25 cellular contexts compared by ENCODE assay signal in genomic region chr1:32744063-32744410, GRCh38. TPM values are rescaled to one million over a fixed set of nuclear protein-coding genes. Genes with fewer than 3 reads are reported as not detected.
DNase-seq lines count a peak whose midpoint lies in the region; ATAC-seq, FAIRE-seq and TF ChIP-seq lines count a peak whose summit lies in the region.
"Had no signal": no experiment of that assay in that cellular context is flagged by ENCODE, and none has a peak within 500 bp of the region (broad histone marks: within the 10 kb centered on the region; RNA-seq: fewer than 3 reads in every experiment).

No MANE protein-coding gene starts in this region.

- no peaks in the 10 kb centered on the region for H3K9me3 ChIP-seq in muscle layer of duodenum (ENCODE audit: control insufficient read depth in 1 of 2, low read length in 2 of 2)
- H3K9me3 ChIP-seq: BLaER1, left lung, psoas muscle, thoracic aorta had no signal

- H3K4me3 ChIP-seq in muscle layer of duodenum (ENCODE audit: low read depth in 1 of 2, low read length in 2 of 2) = peak overlapping the region in 1 of 2 donors; percentile 61
- H3K4me3 ChIP-seq: BLaER1, GM12878, psoas muscle, thoracic aorta had no signal

- no peak for ATAC-seq in natural killer cell
- no peak for ATAC-seq in natural killer cell treated with Interleukin-12 subunit alpha and Interleukin-12 subunit beta and Interleukin-15 and Interleukin-18, amount 100 ng/mL, for 72 hours
- ATAC-seq in left colon = no peak
- ATAC-seq: effector memory CD8-positive, alpha-beta T cell; GM12878 had no signal

- H3K9me3 Mint-ChIP-seq in natural killer cell = no peaks in the 10 kb centered on the region
- no peaks in the 10 kb centered on the region for H3K9me3 Mint-ChIP-seq in natural killer cell treated with Interleukin-12 subunit alpha and Interleukin-12 subunit beta and Interleukin-15 and Interleukin-18, amount 100 ng/mL, for 72 hours
- H3K9me3 Mint-ChIP-seq: activated CD4-positive, alpha-beta T cell treated with anti-CD3 and anti-CD28 coated beads, Interleukin-2, amount 10 ng/mL, durations not matched to agents 24 days and 14 days; effector memory CD8-positive, alpha-beta T cell had no signal

- no peak for TF ChIP-seq CTCF in natural killer cell (IDR thresholded peaks at IDR 0.05)

- peaks cover 0 to 3% of the 10 kb centered on the region in 2 donors for H3K27me3 Mint-ChIP-seq in natural killer cell (ENCODE audit: low read depth in 2 of 2)
- no peaks in the 10 kb centered on the region for H3K27me3 Mint-ChIP-seq in natural killer cell treated with Interleukin-12 subunit alpha and Interleukin-12 subunit beta and Interleukin-15 and Interleukin-18, amount 100 ng/mL, for 72 hours

- intact Hi-C loops in natural killer cell (cut with micrococcal nuclease) = no loop called here
- intact Hi-C loops in left colon (cut with DNase I, micrococcal nuclease) = no loop called here

- H3K27me3 ChIP-seq in muscle layer of duodenum (ENCODE audit: low read depth, low read length) = no peaks in the 10 kb centered on the region

- FAIRE-seq in frontal cortex (lab: Jason Lieb, UNC) = no peak
- FAIRE-seq: A204.1, GM12878, RCC 7860 had no signal

- no peaks in the 10 kb centered on the region for H3K4me1 Mint-ChIP-seq in natural killer cell
- no peaks in the 10 kb centered on the region for H3K4me1 Mint-ChIP-seq in natural killer cell treated with Interleukin-12 subunit alpha and Interleukin-12 subunit beta and Interleukin-15 and Interleukin-18, amount 100 ng/mL, for 72 hours (ENCODE audit: low read depth in 2 of 2)
- H3K4me1 Mint-ChIP-seq: activated CD4-positive, alpha-beta T cell treated with anti-CD3 and anti-CD28 coated beads, Interleukin-2, amount 10 ng/mL, durations not matched to agents 24 days and 14 days had no signal

- H3K4me3 Mint-ChIP-seq in natural killer cell = peak overlapping the region; percentile 17
- H3K4me3 Mint-ChIP-seq in natural killer cell treated with Interleukin-12 subunit alpha and Interleukin-12 subunit beta and Interleukin-15 and Interleukin-18, amount 100 ng/mL, for 72 hours = no peak overlapping the region
- H3K4me3 Mint-ChIP-seq: activated CD4-positive, alpha-beta T cell treated with anti-CD3 and anti-CD28 coated beads, Interleukin-2, amount 10 ng/mL, durations not matched to agents 24 days and 14 days had no signal

- no peaks in the 10 kb centered on the region for H3K36me3 Mint-ChIP-seq in natural killer cell
- no peaks in the 10 kb centered on the region for H3K36me3 Mint-ChIP-seq in natural killer cell treated with Interleukin-12 subunit alpha and Interleukin-12 subunit beta and Interleukin-15 and Interleukin-18, amount 100 ng/mL, for 72 hours

- no peak overlapping the region for H3K27ac Mint-ChIP-seq in natural killer cell
- H3K27ac Mint-ChIP-seq in natural killer cell treated with Interleukin-12 subunit alpha and Interleukin-12 subunit beta and Interleukin-15 and Interleukin-18, amount 100 ng/mL, for 72 hours = no peak overlapping the region
- H3K27ac Mint-ChIP-seq: activated CD4-positive, alpha-beta T cell treated with anti-CD3 and anti-CD28 coated beads, Interleukin-2, amount 10 ng/mL, durations not matched to agents 24 days and 14 days; effector memory CD8-positive, alpha-beta T cell had no signal

- H3K36me3 ChIP-seq in muscle layer of duodenum (ENCODE audit: control insufficient read depth in 1 of 2, insufficient read depth in 2 of 2, low read length in 2 of 2) = no peaks in the 10 kb centered on the region
- H3K36me3 ChIP-seq: BLaER1, left lung, thoracic aorta had no signal

- H3K4me1 ChIP-seq in muscle layer of duodenum (ENCODE audit: control insufficient read depth in 1 of 2, insufficient read depth in 2 of 2, low read length in 2 of 2) = peaks cover 0 to 18% of the 10 kb centered on the region in 2 donors

- peak overlapping the region; percentile 93 for H3K27ac ChIP-seq in epithelial cell of prostate
- H3K27ac ChIP-seq in muscle layer of duodenum (ENCODE audit: low read length) = peak overlapping the region; percentile 84
- H3K27ac ChIP-seq: BLaER1, psoas muscle had no signal

- DNase-seq in natural killer cell (no peak), epithelial cell of prostate (ENCODE audit: low read depth, low spot score) (no peak), COLO668 (lab: John Stamatoyannopoulos, UW; ENCODE audit: unreplicated experiment) (no peak), left colon (no peak), NCI-H1930 (lab: John Stamatoyannopoulos, UW) (no peak), frontal cortex (ENCODE audit: low spot score in 2 of 2) (no peak)
- DNase-seq in natural killer cell treated with Interleukin-12 subunit alpha and Interleukin-12 subunit beta and Interleukin-15 and Interleukin-18, amount 100 ng/mL, for 72 hours (ENCODE audit: low spot score) = no peak
- DNase-seq: activated CD4-positive, alpha-beta T cell treated with anti-CD3 and anti-CD28 coated beads, Interleukin-2, amount 10 ng/mL, durations not matched to agents 24 days and 14 days; activated CD8-positive, alpha-beta memory T cell treated with anti-CD3 and anti-CD28 coated beads, Interleukin-2, amount 50 U/mL, for 48 hours; activated gamma-delta T cell; amniotic stem cell; effector memory CD8-positive, alpha-beta T cell; GDM1; Kasumi-1; left lung; NCI-H1105 treated with DMSO at 0.1 percent for 48 hours; NCI-H2171 treated with DMSO at 0.1 percent for 48 hours; psoas muscle; stimulated activated CD4-positive, alpha-beta T cell treated with anti-CD3 and anti-CD28 coated beads, Interleukin-12 subunit alpha, Interleukin-12 subunit beta, amount 100 ng/mL, for 4 hours had no signal

RNA-seq across cellular contexts. Expression of gene SYNC, which starts 41.5 kb away (rescaled TPM):
- total RNA-seq in natural killer cell = not detected
- not detected for total RNA-seq in natural killer cell treated with Interleukin-12 subunit alpha and Interleukin-12 subunit beta and Interleukin-15 and Interleukin-18, amount 100 ng/mL, for 72 hours
- total RNA-seq in left colon = 10 to 100 TPM; 16.4 to 20.3 TPM
- 3.7 TPM for total RNA-seq in frontal cortex
- total RNA-seq: activated CD4-positive, alpha-beta T cell treated with anti-CD3 and anti-CD28 coated beads, Interleukin-2, amount 10 ng/mL, durations not matched to agents 24 days and 14 days had no signal
